In the genomic region with DNA sequence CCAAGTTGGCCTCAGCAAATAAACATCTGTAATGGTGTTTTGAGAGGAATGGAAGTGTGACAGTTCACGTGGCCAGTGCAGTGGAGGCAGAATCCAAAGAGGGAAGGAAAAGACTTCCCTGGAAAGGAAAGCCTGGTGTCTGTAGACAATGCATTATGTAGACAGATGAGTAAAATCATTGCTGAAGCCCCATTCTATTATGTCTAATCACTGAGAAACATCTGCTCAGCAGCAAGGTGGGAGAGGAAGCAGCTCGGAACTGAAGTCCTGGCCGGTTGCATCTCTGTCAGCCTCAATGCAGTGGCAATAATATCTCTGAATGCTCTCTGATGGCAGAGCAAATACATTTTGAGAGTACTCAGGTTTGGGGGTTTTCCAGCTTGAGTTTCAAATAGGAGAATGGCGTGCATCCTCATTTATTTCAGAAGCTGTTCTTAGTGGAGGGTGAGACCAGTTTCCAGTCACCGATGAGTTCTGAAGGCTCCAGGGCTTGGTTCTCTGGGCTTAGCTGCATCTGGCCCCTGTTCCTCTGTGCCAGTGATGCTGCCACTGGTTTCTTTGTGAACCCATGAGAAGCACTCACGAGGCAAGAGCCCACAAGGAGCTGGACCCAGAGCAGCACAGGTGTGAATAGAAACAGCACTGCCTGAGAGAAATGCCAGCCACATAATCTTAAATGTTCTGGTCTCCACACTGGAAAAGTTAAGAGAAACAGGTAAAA, we compare ENCODE assay signal across 9 cellular contexts.
DNase-seq lines count a peak whose midpoint lies in the region; ATAC-seq and TF ChIP-seq lines count a peak whose summit lies in the region.
"Had no signal": no experiment of that assay in that cellular context is flagged by ENCODE, and none has a peak within 500 bp of the region (broad histone marks: within the 10 kb centered on the region; RNA-seq: fewer than 3 reads in every experiment).

No MANE protein-coding gene starts in this region.

- peaks cover 17% of the 10 kb centered on the region for H3K9me3 Mint-ChIP-seq in activated CD4-positive, alpha-beta memory T cell treated with anti-CD3 and anti-CD28 coated beads, Interleukin-2, amount 10 ng/mL, durations not matched to agents 7 days and 5 days
- peaks cover 13% of the 10 kb centered on the region for H3K9me3 Mint-ChIP-seq in mesothelial cell of epicardium

- POLR2A ChIA-PET in GM10248 (lab: Yijun Ruan, JAX): interaction anchor here (0.6 to 1.0 kb wide), 3 partner anchors 77 to 143 kb away, joined by 3 to 5 read pairs (median 5); no protein-coding TSS in a partner anchor
- POLR2A ChIA-PET in activated CD4-positive, alpha-beta memory T cell treated with anti-CD3 and anti-CD28 coated beads, Interleukin-2, amount 10 ng/mL, durations not matched to agents 7 days and 5 days (lab: Charles Lee): no interaction called here

- no peak for TF ChIP-seq CTCF in GM10248 (IDR thresholded peaks at IDR 0.05; ENCODE audit: control extremely low read depth, extremely low read depth, low read depth, missing control alignments)
- no peak for TF ChIP-seq CTCF in mesothelial cell of epicardium (IDR thresholded peaks at IDR 0.05; ENCODE audit: unreplicated experiment)

- CTCF ChIA-PET in GM10248 (lab: Yijun Ruan, JAX): interaction anchor here (1.3 to 10.8 kb wide), 5 partner anchors 9 to 68 kb away, joined by 3 to 109 read pairs (median 7); no protein-coding TSS in a partner anchor
- CTCF ChIA-PET in activated CD4-positive, alpha-beta memory T cell treated with anti-CD3 and anti-CD28 coated beads, Interleukin-2, amount 10 ng/mL, durations not matched to agents 7 days and 5 days (lab: Charles Lee): interaction anchor here (1.2 kb wide), 1 partner anchor 15 kb away, joined by 5 read pairs; no protein-coding TSS in a partner anchor

- no peaks in the 10 kb centered on the region for H3K27me3 Mint-ChIP-seq in activated CD4-positive, alpha-beta memory T cell treated with anti-CD3 and anti-CD28 coated beads, Interleukin-2, amount 10 ng/mL, durations not matched to agents 7 days and 5 days
- H3K27me3 Mint-ChIP-seq in mesothelial cell of epicardium (ENCODE audit: low read depth): no peaks in the 10 kb centered on the region

- H3K27ac Mint-ChIP-seq in activated CD4-positive, alpha-beta memory T cell treated with anti-CD3 and anti-CD28 coated beads, Interleukin-2, amount 10 ng/mL, durations not matched to agents 7 days and 5 days: peak overlapping the region; percentile 79
- H3K27ac Mint-ChIP-seq in mesothelial cell of epicardium: no peak overlapping the region

- peak; percentile 38 for ATAC-seq in GM19438 (IDR thresholded peaks at IDR 0.05; ENCODE audit: low read depth, unreplicated experiment)
- peak; percentile 23 for ATAC-seq in HG03108 (IDR thresholded peaks at IDR 0.05; ENCODE audit: unreplicated experiment)

- H3K36me3 Mint-ChIP-seq in activated CD4-positive, alpha-beta memory T cell treated with anti-CD3 and anti-CD28 coated beads, Interleukin-2, amount 10 ng/mL, durations not matched to agents 7 days and 5 days (ENCODE audit: low read depth): peaks cover 59% of the 10 kb centered on the region
- H3K36me3 Mint-ChIP-seq in mesothelial cell of epicardium: peaks cover 42% of the 10 kb centered on the region

- H3K4me3 Mint-ChIP-seq in activated CD4-positive, alpha-beta memory T cell treated with anti-CD3 and anti-CD28 coated beads, Interleukin-2, amount 10 ng/mL, durations not matched to agents 7 days and 5 days: no peak overlapping the region
- no peak overlapping the region for H3K4me3 Mint-ChIP-seq in mesothelial cell of epicardium

- peak; percentile 33 for DNase-seq in GM10248 (ENCODE audit: extremely low spot score)
- no peak for DNase-seq in activated CD4-positive, alpha-beta memory T cell treated with anti-CD3 and anti-CD28 coated beads, Interleukin-2, amount 10 ng/mL, durations not matched to agents 7 days and 5 days
- no peak for DNase-seq in mesothelial cell of epicardium (ENCODE audit: low spot score in 2 of 2, unreplicated experiment in 2 of 2)
- no peak for DNase-seq in HuH-7.5 (ENCODE audit: low spot score)
- no peak for DNase-seq in NK-92 treated with Interleukin-12 subunit alpha and Interleukin-12 subunit beta, amount 100 ng/mL, for 24 hours (lab: John Stamatoyannopoulos, UW)
- DNase-seq in GOT3 (lab: John Stamatoyannopoulos, UW): no peak
- DNase-seq: NCI-H1417 had no signal

- peaks cover 15% of the 10 kb centered on the region for H3K4me1 Mint-ChIP-seq in activated CD4-positive, alpha-beta memory T cell treated with anti-CD3 and anti-CD28 coated beads, Interleukin-2, amount 10 ng/mL, durations not matched to agents 7 days and 5 days
- H3K4me1 Mint-ChIP-seq in mesothelial cell of epicardium: no peaks in the 10 kb centered on the region
